20 cellular contexts compared by ENCODE assay signal in genomic region chr5:62632181-62632580, GRCh38. TPM values are rescaled to one million over a fixed set of nuclear protein-coding genes. Genes with fewer than 3 reads are reported as not detected.
DNase-seq lines count a peak whose midpoint lies in the region; ATAC-seq, FAIRE-seq and TF ChIP-seq lines count a peak whose summit lies in the region.
"Had no signal": no experiment of that assay in that cellular context is flagged by ENCODE, and none has a peak within 500 bp of the region (broad histone marks: within the 10 kb centered on the region; RNA-seq: fewer than 3 reads in every experiment).

No MANE protein-coding gene starts in this region.

- no peaks in the 10 kb centered on the region for H3F3A ChIP-seq in GM23338 (replicated peaks; ENCODE audit: low read depth)

- ATAC-seq in GM23338 (no peak), GM18873 (IDR thresholded peaks at IDR 0.05; ENCODE audit: low FRiP score, unreplicated experiment) (no peak), GM19455 (IDR thresholded peaks at IDR 0.05; ENCODE audit: unreplicated experiment) (no peak)
- ATAC-seq: GM12878, K562 had no signal

- H4K8ac ChIP-seq in mesendoderm (ENCODE audit: low read depth, low read length) = no peak overlapping the region

- H3K79me1 ChIP-seq in mesendoderm (ENCODE audit: low read length) = no peaks in the 10 kb centered on the region

- no peaks in the 10 kb centered on the region for H4K20me1 ChIP-seq in GM23338 (replicated peaks; ENCODE audit: insufficient read depth)
- no peaks in the 10 kb centered on the region for H4K20me1 ChIP-seq in astrocyte (ENCODE audit: insufficient read depth, low read length)

- no peak overlapping the region for H3K56ac ChIP-seq in mesendoderm (ENCODE audit: low read length)

- no peak overlapping the region for H2BK120ac ChIP-seq in mesendoderm (ENCODE audit: low read depth, low read length)

- no peaks in the 10 kb centered on the region for H3K4me1 Mint-ChIP-seq in CD14-positive monocyte
- H3K4me1 Mint-ChIP-seq in GM23338 = peaks cover 13% of the 10 kb centered on the region; the same call in 2 of the 3 replicates
- H3K4me1 Mint-ChIP-seq in astrocyte (ENCODE audit: low read depth, unreplicated experiment) = no peaks in the 10 kb centered on the region
- H3K4me1 Mint-ChIP-seq: CD4-positive, alpha-beta memory T cell had no signal

- H2AFZ ChIP-seq in GM23338 (no peak overlapping the region), astrocyte (ENCODE audit: low read depth, low read length) (no peak overlapping the region)

- H3K9me3 Mint-ChIP-seq in CD14-positive monocyte (no peaks in the 10 kb centered on the region), GM23338 (no peaks in the 10 kb centered on the region; the same call in 2 of the 3 replicates), astrocyte (ENCODE audit: unreplicated experiment) (no peaks in the 10 kb centered on the region)
- H3K9me3 Mint-ChIP-seq: CD4-positive, alpha-beta memory T cell; H9 had no signal

- no peaks in the 10 kb centered on the region for H3K9me3 ChIP-seq in astrocyte (ENCODE audit: insufficient read depth, low read depth, low read length)
- H3K9me3 ChIP-seq: BE2C had no signal

- H4K5ac ChIP-seq in mesendoderm (ENCODE audit: low read length) = no peak overlapping the region

- H3K4me1 ChIP-seq in GM23338 (ENCODE audit: insufficient read depth) (peaks cover 6% of the 10 kb centered on the region; the same call in 1 of the 2 replicates), astrocyte (ENCODE audit: insufficient read depth, low read length) (no peaks in the 10 kb centered on the region), mesendoderm (ENCODE audit: control insufficient read depth, low read depth, low read length) (no peaks in the 10 kb centered on the region)
- H3K4me1 ChIP-seq: BE2C had no signal

- H3K27ac ChIP-seq in GM23338 (ENCODE audit: low read depth) = peak overlapping the region; percentile 73; the same call in 1 of the 2 replicates
- H3K27ac ChIP-seq in astrocyte (ENCODE audit: low read depth, low read length) = no peak overlapping the region
- H3K27ac ChIP-seq in mesendoderm (ENCODE audit: low read depth, low read length) = no peak overlapping the region

- peaks cover 16 to 17% of the 10 kb centered on the region in 2 donors for H3K36me3 Mint-ChIP-seq in CD14-positive monocyte
- H3K36me3 Mint-ChIP-seq in GM23338 (ENCODE audit: low read depth) = peaks cover 15% of the 10 kb centered on the region; the same call in 2 of the 3 replicates
- peaks cover 1% of the 10 kb centered on the region for H3K36me3 Mint-ChIP-seq in astrocyte (ENCODE audit: low read depth, unreplicated experiment)

- H3K18ac ChIP-seq in mesendoderm (ENCODE audit: low read length) = peak overlapping the region; percentile 28

- H3K79me2 ChIP-seq in GM23338 (replicated peaks; ENCODE audit: insufficient read depth) = no peaks in the 10 kb centered on the region
- no peaks in the 10 kb centered on the region for H3K79me2 ChIP-seq in astrocyte (ENCODE audit: insufficient read depth, low read length)
- no peaks in the 10 kb centered on the region for H3K79me2 ChIP-seq in mesendoderm (ENCODE audit: control insufficient read depth, insufficient read depth, low read length)

- H3K36me3 ChIP-seq in GM23338 (ENCODE audit: insufficient read depth) (no peaks in the 10 kb centered on the region), astrocyte (ENCODE audit: insufficient read depth, low read length) (no peaks in the 10 kb centered on the region), mesendoderm (ENCODE audit: control insufficient read depth, insufficient read depth, low read length) (no peaks in the 10 kb centered on the region)

- peak; percentile 41 for FAIRE-seq in astrocyte (lab: Jason Lieb, UNC)
- FAIRE-seq: A204.1, GM12878, HTR-8/SVneo had no signal

- H3K27ac Mint-ChIP-seq in CD14-positive monocyte = no peak overlapping the region
- no peak overlapping the region for H3K27ac Mint-ChIP-seq in GM23338
- H3K27ac Mint-ChIP-seq in astrocyte (ENCODE audit: unreplicated experiment) = no peak overlapping the region

- no peaks in the 10 kb centered on the region for H3K9me2 ChIP-seq in GM23338 (ENCODE audit: insufficient read depth)

- TF ChIP-seq CTCF in CD14-positive monocyte (IDR thresholded peaks at IDR 0.05) (peak; percentile 6), GM23338 (conservative IDR thresholded peaks at IDR 0.05; ENCODE audit: low read depth in 2 of 2) (no peak), astrocyte (IDR thresholded peaks at IDR 0.05; ENCODE audit: insufficient read depth, low read depth, low read length) (no peak)

- H3K27me3 ChIP-seq in GM23338 (ENCODE audit: insufficient read depth) = no peaks in the 10 kb centered on the region
- H3K27me3 ChIP-seq in astrocyte (ENCODE audit: insufficient read depth, low read length) = no peaks in the 10 kb centered on the region
- no peaks in the 10 kb centered on the region for H3K27me3 ChIP-seq in mesendoderm (ENCODE audit: insufficient read depth, low read length, poor library complexity)
- H3K27me3 ChIP-seq: BE2C had no signal

- H3K4me3 Mint-ChIP-seq in CD14-positive monocyte (no peak overlapping the region), GM23338 (no peak overlapping the region), astrocyte (ENCODE audit: unreplicated experiment) (no peak overlapping the region)
- H3K4me3 Mint-ChIP-seq: CD4-positive, alpha-beta memory T cell; H9 had no signal

- intact Hi-C loops in CD14-positive monocyte (cut with micrococcal nuclease) = no loop called here

- no peak overlapping the region for H3K4me3 ChIP-seq in GM23338
- no peak overlapping the region for H3K4me3 ChIP-seq in astrocyte (ENCODE audit: insufficient read depth, low read depth, low read length)
- H3K4me3 ChIP-seq in mesendoderm (ENCODE audit: low read length) = no peak overlapping the region
- H3K4me3 ChIP-seq: GM12878, K562 had no signal

- H2BK15ac ChIP-seq in mesendoderm (replicated peaks; ENCODE audit: low read depth) = no peak overlapping the region

- H3K4ac ChIP-seq in mesendoderm (ENCODE audit: low read depth, low read length) = no peak overlapping the region

- H3K23ac ChIP-seq in mesendoderm (ENCODE audit: low read length) = no peak overlapping the region

- DNase-seq in CD14-positive monocyte (ENCODE audit: low spot score) (no peak), GM23338 (ENCODE audit: low spot score) (no peak), astrocyte (ENCODE audit: low read depth) (no peak), mesendoderm (no peak)
- DNase-seq: ACHN, BE2C, C1 segment of cervical spinal cord, DMS153, DND-41, EL, GOT3, H9, IMR-90 had no signal

- H2AK5ac ChIP-seq in mesendoderm (ENCODE audit: low read length) = no peak overlapping the region

- H3K27me3 Mint-ChIP-seq in CD14-positive monocyte (ENCODE audit: low read depth in 3 of 3) (no peaks in the 10 kb centered on the region), GM23338 (ENCODE audit: insufficient read depth, low read depth, poor library complexity) (no peaks in the 10 kb centered on the region), astrocyte (ENCODE audit: low read depth, unreplicated experiment) (no peaks in the 10 kb centered on the region)
- H3K27me3 Mint-ChIP-seq: CD4-positive, alpha-beta memory T cell had no signal

- no peak overlapping the region for H3K9ac ChIP-seq in astrocyte (ENCODE audit: low read length)
- H3K9ac ChIP-seq in mesendoderm (ENCODE audit: low read length) = no peak overlapping the region

- WGBS in mesendoderm (ENCODE audit: extremely low coverage, insufficient coverage, low lambda C conversion rate) = no CpG with 5 or more reads among the region's 3 CpGs

- no peak overlapping the region for H3K4me2 ChIP-seq in GM23338
- no peak overlapping the region for H3K4me2 ChIP-seq in astrocyte (ENCODE audit: low read length)
- H3K4me2 ChIP-seq in mesendoderm (ENCODE audit: low read length) = no peak overlapping the region

- no peak overlapping the region for H2BK5ac ChIP-seq in mesendoderm (ENCODE audit: low read length)

TF ChIP-seq in GM23338, 12 proteins besides CTCF, POLR2A, EP300 and RAD21 (continues in another document):
- TF ChIP-seq EZH2phosphoT487 (IDR thresholded peaks at IDR 0.05; ENCODE audit: unreplicated experiment) (no peak), NANOG (IDR thresholded peaks at IDR 0.05; ENCODE audit: borderline replicate concordance) (no peak), JUNB (IDR thresholded peaks at IDR 0.05; ENCODE audit: unreplicated experiment) (no peak), ZNF114 (CRISPR knock-in tag; IDR thresholded peaks at IDR 0.05) (no peak), POLR2AphosphoS5 (IDR thresholded peaks at IDR 0.05; ENCODE audit: low read depth) (no peak), ETS1 (IDR thresholded peaks at IDR 0.05) (no peak), CREB1 (CRISPR knock-in tag; IDR thresholded peaks at IDR 0.05; ENCODE audit: low read depth) (no peak)

RNA-seq across cellular contexts. Expression of gene LRRC70, which starts 53.6 kb away (rescaled TPM):
- under 1 TPM in 1 of 2 donors, not detected in 1; 0.23 TPM for polyA plus RNA-seq in CD14-positive monocyte
- total RNA-seq in GM23338 (2014; rRNA removed; shearing (Covaris generic)) = 1.7 and 2.7 TPM in 2 replicates
- polyA plus RNA-seq in GM23338 (2016; fragmentation: Nextera tagmentation; extraction: Ambion mirVana) = 0.15 TPM in 1 of 2 replicates, not detected in the other
- 0.64 and 0.72 TPM in 2 replicates for total RNA-seq in astrocyte
- polyA plus RNA-seq in mesendoderm (2013, experiment 1 of 2) = 0.08 TPM
- polyA plus RNA-seq in mesendoderm (2013, experiment 2 of 2) = 0.11 TPM
